Comparison of ENCODE assay signal across 7 cellular contexts in the genomic region with DNA sequence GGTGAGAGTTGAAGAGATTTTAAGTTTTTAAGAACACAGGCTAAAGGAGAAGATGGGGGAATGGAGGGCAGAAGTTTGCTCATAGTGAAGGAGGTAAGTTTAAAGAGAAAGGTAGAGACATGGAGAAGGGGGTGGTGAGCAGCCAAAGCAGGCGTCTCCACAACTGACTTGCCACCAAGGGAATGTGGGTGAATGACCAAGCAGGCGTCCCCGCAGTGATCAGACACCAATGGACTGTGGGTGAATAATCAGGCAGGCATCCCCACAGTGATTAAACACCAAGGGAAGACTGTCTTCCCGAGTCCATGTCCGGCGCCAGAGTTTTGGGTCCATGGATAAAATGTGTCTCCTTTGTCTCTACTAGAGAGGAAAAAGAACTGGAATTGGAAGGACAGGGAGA. TPM values are rescaled to one million over a fixed set of nuclear protein-coding genes. Genes with fewer than 3 reads are reported as not detected.
DNase-seq lines count a peak whose midpoint lies in the region; FAIRE-seq and TF ChIP-seq lines count a peak whose summit lies in the region.
"Not testable (repeated sequence)": the region's sequence is repeated elsewhere in the genome, so short reads cannot be mapped to it uniquely, and the experiment has no call there.

No MANE protein-coding gene starts in this region.

- CTCF ChIA-PET in SK-N-SH (lab: Yijun Ruan, JAX) = not testable (repeated sequence)

- not testable (repeated sequence) for H3K27ac ChIP-seq in SK-N-SH (ENCODE audit: low read depth in 2 of 2, low read length in 1 of 2); astrocyte (ENCODE audit: low read depth, low read length); osteoblast (ENCODE audit: low read depth, low read length)

- not testable (repeated sequence) for TF ChIP-seq RAD21 in SK-N-SH (IDR thresholded peaks at IDR 0.05; ENCODE audit: low read length)

- TF ChIP-seq CTCF in SK-N-SH (IDR thresholded peaks at IDR 0.05); astrocyte (IDR thresholded peaks at IDR 0.05; ENCODE audit: insufficient read depth, low read depth, low read length); osteoblast (IDR thresholded peaks at IDR 0.05; ENCODE audit: extremely low read depth, low read depth, low read length): not testable (repeated sequence)

- H3K27me3 Mint-ChIP-seq in astrocyte (ENCODE audit: low read depth, unreplicated experiment) = not testable (repeated sequence)

- H2AFZ ChIP-seq in SK-N-SH (ENCODE audit: low read depth) (peak overlapping the region; percentile 51; the same call in 1 of the 2 replicates), astrocyte (ENCODE audit: low read depth, low read length) (peak overlapping the region; percentile 41), osteoblast (ENCODE audit: low read length) (peak overlapping the region; percentile 54)

- not testable (repeated sequence) for H3K27me3 ChIP-seq in SK-N-SH (ENCODE audit: insufficient read depth); astrocyte (ENCODE audit: insufficient read depth, low read length); osteoblast (ENCODE audit: insufficient read depth, low read length)

- peak overlapping the region; percentile 6 for H3K27ac Mint-ChIP-seq in astrocyte (ENCODE audit: unreplicated experiment)

- H3K79me2 ChIP-seq in SK-N-SH (ENCODE audit: insufficient read depth); astrocyte (ENCODE audit: insufficient read depth, low read length); osteoblast (ENCODE audit: insufficient read depth, low read length): not testable (repeated sequence)

- not testable (repeated sequence) for H3K9me2 ChIP-seq in SK-N-SH

- not testable (repeated sequence) for H3F3A ChIP-seq in SK-N-SH (replicated peaks; ENCODE audit: insufficient read depth)

- not testable (repeated sequence) for H3K9ac ChIP-seq in SK-N-SH; astrocyte (ENCODE audit: low read length)

- H4K20me1 ChIP-seq in SK-N-SH (ENCODE audit: insufficient read depth); astrocyte (ENCODE audit: insufficient read depth, low read length); osteoblast (ENCODE audit: insufficient read depth, low read length): not testable (repeated sequence)

- H3K36me3 ChIP-seq in SK-N-SH (replicated peaks in 1 of 2; ENCODE audit: control insufficient read depth in 1 of 2, insufficient read depth in 2 of 2, low read length in 1 of 2); astrocyte (ENCODE audit: insufficient read depth, low read length); osteoblast (ENCODE audit: insufficient read depth, low read length): not testable (repeated sequence)

- not testable (repeated sequence) for H3K4me1 ChIP-seq in SK-N-SH (ENCODE audit: control insufficient read depth in 1 of 2, insufficient read depth in 2 of 2, low read depth in 1 of 2, low read length in 1 of 2); astrocyte (ENCODE audit: insufficient read depth, low read length); osteoblast (ENCODE audit: insufficient read depth, low read length)

- H3K36me3 Mint-ChIP-seq in astrocyte (ENCODE audit: low read depth, unreplicated experiment) = not testable (repeated sequence)

- not testable (repeated sequence) for TF ChIP-seq EP300 in SK-N-SH (IDR thresholded peaks at IDR 0.05; ENCODE audit: borderline replicate concordance in 1 of 2, low read depth in 1 of 2, low read length in 1 of 2)

- DNase-seq in AG20443 (ENCODE audit: low spot score) = peak; percentile 25
- peak; percentile 47 for DNase-seq in ELR (ENCODE audit: low read depth)
- DNase-seq in HT1080 (ENCODE audit: low read depth) = peak; percentile 6
- not testable (repeated sequence) for DNase-seq in SK-N-SH
- DNase-seq in astrocyte (ENCODE audit: low read depth) = peak; percentile 39
- peak; percentile 4 for DNase-seq in glomerular visceral epithelial cell (ENCODE audit: extremely low spot score)
- peak; percentile 17 for DNase-seq in osteoblast (ENCODE audit: insufficient read length, low spot score, missing footprints)

- H3K4me3 ChIP-seq in SK-N-SH (ENCODE audit: low read depth in 2 of 2, low read length in 1 of 2); astrocyte (ENCODE audit: insufficient read depth, low read depth, low read length); osteoblast (ENCODE audit: insufficient read depth, low read length): not testable (repeated sequence)

- POLR2A ChIA-PET in SK-N-SH (lab: Yijun Ruan, JAX) = not testable (repeated sequence)

- not testable (repeated sequence) for H3K9me3 Mint-ChIP-seq in astrocyte (ENCODE audit: unreplicated experiment)

- not testable (repeated sequence) for H3K9me3 ChIP-seq in SK-N-SH; astrocyte (ENCODE audit: insufficient read depth, low read depth, low read length); osteoblast (ENCODE audit: low read depth, low read length)

- WGBS in SK-N-SH (ENCODE audit: low lambda C conversion rate) = 66% methylated on average over 6 of the region's 6 CpGs

- not testable (repeated sequence) for H3K4me3 Mint-ChIP-seq in astrocyte (ENCODE audit: unreplicated experiment)

- not testable (repeated sequence) for FAIRE-seq in astrocyte (lab: Jason Lieb, UNC)

- H3K4me2 ChIP-seq in SK-N-SH = not testable (repeated sequence)
- H3K4me2 ChIP-seq in astrocyte (ENCODE audit: low read length) (peak overlapping the region; percentile 30), osteoblast (ENCODE audit: insufficient read depth, low read length) (peak overlapping the region; percentile 53)

- H3K4me1 Mint-ChIP-seq in astrocyte (ENCODE audit: low read depth, unreplicated experiment) = peaks cover 11% of the 10 kb centered on the region

RNA-seq across cellular contexts. Expression of gene ANAPC7, which starts 6.6 kb away (rescaled TPM):
- 79.0 and 84.2 TPM in 2 replicates for total RNA-seq in HT1080 (2014; rRNA removed; shearing (Covaris generic))
- polyA plus RNA-seq in HT1080 (2015; cell fraction: cytosol; rRNA removed) = 43.0 and 47.6 TPM in 2 replicates
- 153 and 184 TPM in 2 replicates for polyA plus RNA-seq in HT1080 (2015; cell fraction: nucleus; rRNA removed)
- polyA plus RNA-seq in SK-N-SH (2012; rRNA removed) = 58.9 and 72.0 TPM in 2 replicates
- 50.4 and 54.0 TPM in 2 replicates for polyA plus RNA-seq in SK-N-SH (2012; cell fraction: cytosol; rRNA removed)
- 128 and 180 TPM in 2 replicates for polyA plus RNA-seq in SK-N-SH (2012; cell fraction: nucleus; rRNA removed)
- total RNA-seq in astrocyte (50.7 and 54.1 TPM in 2 replicates), osteoblast (28.0 and 31.5 TPM in 2 replicates)

RNA-seq across cellular contexts. Expression of gene ARPC3, which starts 40.1 kb away (rescaled TPM):
- total RNA-seq in HT1080 (2014; rRNA removed; shearing (Covaris generic)) = 234 and 244 TPM in 2 replicates
- polyA plus RNA-seq in HT1080 (2015; cell fraction: cytosol; rRNA removed) = 639 and 976 TPM in 2 replicates
- 411 and 486 TPM in 2 replicates for polyA plus RNA-seq in HT1080 (2015; cell fraction: nucleus; rRNA removed)
- polyA plus RNA-seq in SK-N-SH (2012; rRNA removed) = 50.5 and 74.7 TPM in 2 replicates
- 113 and 122 TPM in 2 replicates for polyA plus RNA-seq in SK-N-SH (2012; cell fraction: cytosol; rRNA removed)
- polyA plus RNA-seq in SK-N-SH (2012; cell fraction: nucleus; rRNA removed) = 22.2 and 30.2 TPM in 2 replicates
- total RNA-seq in astrocyte (315 and 316 TPM in 2 replicates), osteoblast (258 and 263 TPM in 2 replicates)

RNA-seq across cellular contexts. Expression of gene GPN3, which starts 58.0 kb away (rescaled TPM):
- 27.2 and 29.6 TPM in 2 replicates for total RNA-seq in HT1080 (2014; rRNA removed; shearing (Covaris generic))
- 35.2 and 36.1 TPM in 2 replicates for polyA plus RNA-seq in HT1080 (2015; cell fraction: cytosol; rRNA removed)
- polyA plus RNA-seq in HT1080 (2015; cell fraction: nucleus; rRNA removed) = 13.4 and 16.8 TPM in 2 replicates
- 21.6 and 22.5 TPM in 2 replicates for polyA plus RNA-seq in SK-N-SH (2012; rRNA removed)
- polyA plus RNA-seq in SK-N-SH (2012; cell fraction: cytosol; rRNA removed) = 28.3 and 38.1 TPM in 2 replicates
- polyA plus RNA-seq in SK-N-SH (2012; cell fraction: nucleus; rRNA removed) = 5.9 and 8.5 TPM in 2 replicates
- total RNA-seq in astrocyte (17.7 and 19.5 TPM in 2 replicates), osteoblast (10.9 and 12.3 TPM in 2 replicates)

RNA-seq across cellular contexts. Expression of gene FAM216A, which starts 58.6 kb away (rescaled TPM):
- total RNA-seq in HT1080 (2014; rRNA removed; shearing (Covaris generic)) = 38.0 and 46.1 TPM in 2 replicates
- polyA plus RNA-seq in HT1080 (2015; cell fraction: cytosol; rRNA removed) = 43.4 and 46.8 TPM in 2 replicates
- 43.1 and 56.2 TPM in 2 replicates for polyA plus RNA-seq in HT1080 (2015; cell fraction: nucleus; rRNA removed)
- 29.8 and 33.1 TPM in 2 replicates for polyA plus RNA-seq in SK-N-SH (2012; rRNA removed)
- 30.5 and 33.5 TPM in 2 replicates for polyA plus RNA-seq in SK-N-SH (2012; cell fraction: cytosol; rRNA removed)
- 23.8 and 34.0 TPM in 2 replicates for polyA plus RNA-seq in SK-N-SH (2012; cell fraction: nucleus; rRNA removed)
- total RNA-seq in astrocyte (9.2 and 11.3 TPM in 2 replicates), osteoblast (7.2 and 8.3 TPM in 2 replicates)
